ENCODE assay signal across 19 cellular contexts in genomic region chr9:8468048-8468600, GRCh38.
"Had no signal": no experiment of that assay in that cellular context is flagged by ENCODE, and none has a peak within 500 bp of the region (broad histone marks: within the 10 kb centered on the region; RNA-seq: fewer than 3 reads in every experiment).

No MANE protein-coding gene starts in this region.

- ATAC-seq: right lobe of liver had no signal

- H3K27ac Mint-ChIP-seq: activated CD4-positive, alpha-beta memory T cell treated with anti-CD3 and anti-CD28 coated beads for 36 hours; activated naive CD4-positive, alpha-beta T cell treated with anti-CD3 and anti-CD28 coated beads, Interleukin-2, amount 50 U/mL, for 24 hours; activated T-helper 1 cell treated with anti-CD3 and anti-CD28 coated beads, Interleukin-12 subunit alpha, Interleukin-12 subunit beta, Interleukin-2, Interleukin-4 antibody, amounts not matched to agents 30 ng/mL and 10 ng/mL and 1 ng/mL, durations not matched to agents 14 hours and 24 hours and 36 hours; T-helper 1 cell treated with Interleukin-12 subunit alpha and Interleukin-12 subunit beta and Interleukin-4 antibody, amounts not matched to agents 30 μg/mL and 1 μg/mL, for 36 hours had no signal

- H3K4me1 ChIP-seq: adrenal gland, esophagus muscularis mucosa, right lobe of liver, transverse colon, uterus had no signal

- H3K9me3 ChIP-seq: adrenal gland, esophagus muscularis mucosa, right lobe of liver, transverse colon, uterus had no signal

- H3K36me3 Mint-ChIP-seq: activated CD4-positive, alpha-beta memory T cell treated with anti-CD3 and anti-CD28 coated beads for 36 hours; activated naive CD4-positive, alpha-beta T cell treated with anti-CD3 and anti-CD28 coated beads, Interleukin-2, amount 50 U/mL, for 24 hours had no signal

- H3K4me1 Mint-ChIP-seq: activated naive CD4-positive, alpha-beta T cell treated with anti-CD3 and anti-CD28 coated beads, Interleukin-2, amount 50 U/mL, for 24 hours had no signal

- H3K9me3 Mint-ChIP-seq: activated CD4-positive, alpha-beta memory T cell treated with anti-CD3 and anti-CD28 coated beads for 36 hours; activated naive CD4-positive, alpha-beta T cell treated with anti-CD3 and anti-CD28 coated beads, Interleukin-2, amount 50 U/mL, for 24 hours; activated T-helper 1 cell treated with anti-CD3 and anti-CD28 coated beads, Interleukin-12 subunit alpha, Interleukin-12 subunit beta, Interleukin-2, Interleukin-4 antibody, amounts not matched to agents 30 ng/mL and 10 ng/mL and 1 ng/mL, durations not matched to agents 14 hours and 24 hours and 36 hours; T-helper 1 cell treated with Interleukin-12 subunit alpha and Interleukin-12 subunit beta and Interleukin-4 antibody, amounts not matched to agents 30 μg/mL and 1 μg/mL, for 36 hours had no signal

- H3K4me3 ChIP-seq: adrenal gland, esophagus muscularis mucosa, right lobe of liver, skin epidermis, transverse colon, uterus had no signal

- H3K36me3 ChIP-seq: adrenal gland, esophagus muscularis mucosa, right lobe of liver, transverse colon, uterus had no signal

- H3K27ac ChIP-seq: adrenal gland, esophagus muscularis mucosa, right lobe of liver, skin epidermis, transverse colon, uterus had no signal

- H3K4me3 Mint-ChIP-seq: activated CD4-positive, alpha-beta memory T cell treated with anti-CD3 and anti-CD28 coated beads for 36 hours; activated naive CD4-positive, alpha-beta T cell treated with anti-CD3 and anti-CD28 coated beads, Interleukin-2, amount 50 U/mL, for 24 hours; activated T-helper 1 cell treated with anti-CD3 and anti-CD28 coated beads, Interleukin-12 subunit alpha, Interleukin-12 subunit beta, Interleukin-2, Interleukin-4 antibody, amounts not matched to agents 30 ng/mL and 10 ng/mL and 1 ng/mL, durations not matched to agents 14 hours and 24 hours and 36 hours; T-helper 1 cell treated with Interleukin-12 subunit alpha and Interleukin-12 subunit beta and Interleukin-4 antibody, amounts not matched to agents 30 μg/mL and 1 μg/mL, for 36 hours had no signal

- DNase-seq: activated CD4-positive, alpha-beta memory T cell treated with anti-CD3 and anti-CD28 coated beads for 36 hours; activated CD4-positive, alpha-beta T cell treated with anti-CD3 and anti-CD28 coated beads for 48 hours; activated gamma-delta T cell treated with Interleukin-2 at 50 U/mL for 16 hours; adrenal gland; central memory CD4-positive, alpha-beta T cell; dermis blood vessel endothelial cell; effector memory CD4-positive, alpha-beta T cell; hippocampal formation; occipital lobe; right lobe of liver; stimulated activated CD4-positive, alpha-beta T cell treated with anti-CD3 and anti-CD28 coated beads, Interleukin-1b, Interleukin-23, amount 100 ng/mL, for 48 hours; T1000; transverse colon; uterus had no signal

- H3K27me3 ChIP-seq: adrenal gland, esophagus muscularis mucosa, right lobe of liver, transverse colon, uterus had no signal

- H3K27me3 Mint-ChIP-seq: activated CD4-positive, alpha-beta memory T cell treated with anti-CD3 and anti-CD28 coated beads for 36 hours; activated naive CD4-positive, alpha-beta T cell treated with anti-CD3 and anti-CD28 coated beads, Interleukin-2, amount 50 U/mL, for 24 hours had no signal
